ENCODE assay signal across 8 cellular contexts in the genomic region with DNA sequence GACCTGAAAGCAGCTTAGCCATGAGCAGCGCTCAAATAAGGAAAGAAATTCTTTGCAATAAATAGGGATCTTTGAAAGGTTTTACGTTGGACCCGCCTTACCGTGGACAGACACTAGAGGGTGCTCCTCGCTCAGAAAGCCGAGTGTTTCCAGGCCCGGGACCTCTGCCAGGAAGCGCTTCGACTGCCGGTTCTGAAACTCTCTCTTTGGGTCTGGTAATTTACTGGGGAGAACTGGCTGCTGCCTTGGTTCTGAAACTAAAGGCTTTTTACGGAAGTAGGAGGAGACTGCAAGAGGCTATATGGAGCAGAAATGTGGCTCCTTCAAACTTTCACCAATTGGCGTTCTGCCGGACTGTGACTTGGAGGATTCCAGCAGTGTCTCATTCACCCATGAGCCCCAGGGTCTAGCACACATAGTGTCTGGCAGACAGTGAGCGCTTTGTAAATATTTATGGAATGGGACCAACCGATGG. TPM values are rescaled to one million over a fixed set of nuclear protein-coding genes. Genes with fewer than 3 reads are reported as not detected.
DNase-seq lines count a peak whose midpoint lies in the region; ATAC-seq, FAIRE-seq and TF ChIP-seq lines count a peak whose summit lies in the region.

No MANE protein-coding gene starts in this region.

- H3K27me3 ChIP-seq in keratinocyte (ENCODE audit: control insufficient read depth, extremely low read depth, insufficient read depth, low read length): peaks cover 3% of the 10 kb centered on the region

- no peaks in the 10 kb centered on the region for H4K20me1 ChIP-seq in keratinocyte (ENCODE audit: control insufficient read depth, extremely low read depth, insufficient read depth, low read length)

- no peaks in the 10 kb centered on the region for H3K36me3 ChIP-seq in keratinocyte (ENCODE audit: control insufficient read depth in 2 of 2, extremely low read depth in 1 of 2, insufficient read depth in 2 of 2, low read length in 2 of 2)

- dilution Hi-C loops in keratinocyte (cut with MboI; ENCODE audit: extremely low pct_ligation_motif_present, low sequenced_read_pairs): loop anchor here (25.0 kb wide), 1 partner anchor 91 kb away; no protein-coding TSS in a partner anchor

- peak; percentile 57 for FAIRE-seq in keratinocyte (lab: Jason Lieb, UNC)

- peak overlapping the region; percentile 30 for H3K9ac ChIP-seq in keratinocyte (ENCODE audit: control insufficient read depth, extremely low read depth, insufficient read depth, low read length)

- H3K4me3 ChIP-seq in cardiac fibroblast (replicated peaks in 1 of 2; ENCODE audit: low read depth in 2 of 2, low read length in 2 of 2) (peak overlapping the region; percentile 19 to 35), keratinocyte (ENCODE audit: control insufficient read depth in 2 of 3, extremely low read depth in 1 of 3, insufficient read depth in 2 of 3, low read depth in 1 of 3, low read length in 3 of 3) (peak overlapping the region; percentile 20 to 60 (median 53))

- H3K27ac Mint-ChIP-seq in WTC11: no peak overlapping the region

- H3K79me2 ChIP-seq in keratinocyte (ENCODE audit: control insufficient read depth, insufficient read depth, low read length): no peaks in the 10 kb centered on the region

- peak overlapping the region; percentile 72 for H2AFZ ChIP-seq in keratinocyte (ENCODE audit: control insufficient read depth, low read length)

- no peaks in the 10 kb centered on the region for H3K36me3 Mint-ChIP-seq in WTC11

- CTCF ChIA-PET in WTC11 (lab: Charles Lee): interaction anchor here (0.5 to 10.5 kb wide), 51 partner anchors 8 to 1106 kb away, joined by 3 to 218 read pairs (median 4); a partner anchor contains a TSS

- DNase-seq in DMS79 treated with DMSO at 0.1 percent for 48 hours (lab: John Stamatoyannopoulos, UW) (peak; percentile 53), DMS79 (lab: John Stamatoyannopoulos, UW) (no peak), NCI-H2029 treated with DMSO at 0.1 percent for 48 hours (lab: John Stamatoyannopoulos, UW) (peak; percentile 35), WTC11 (ENCODE audit: low spot score) (peak; percentile 87), cardiac fibroblast (ENCODE audit: low read depth in 2 of 2) (peak; percentile 76 to 79), keratinocyte (ENCODE audit: low read depth, low spot score) (no peak)
- DNase-seq in stimulated activated CD4-positive, alpha-beta T cell treated with anti-CD3 and anti-CD28 coated beads, Interleukin-12 subunit alpha, Interleukin-12 subunit beta, amount 100 ng/mL, for 24 hours (ENCODE audit: low read depth in 2 of 2): peak; percentile 24 to 69

- no peaks in the 10 kb centered on the region for H3K9me3 Mint-ChIP-seq in WTC11

- TF ChIP-seq CTCF in WTC11 (IDR thresholded peaks at IDR 0.05): peak; percentile 79
- TF ChIP-seq CTCF in cardiac fibroblast (IDR thresholded peaks at IDR 0.05; ENCODE audit: low read depth, low read length): peak; percentile 93
- TF ChIP-seq CTCF in keratinocyte (optimal IDR thresholded peaks at IDR 0.05 in 1 of 3, IDR thresholded peaks at IDR 0.05 in 1 of 3, conservative IDR thresholded peaks at IDR 0.05 in 1 of 3; ENCODE audit: extremely low read depth in 1 of 3, insufficient read depth in 2 of 3, low read length in 3 of 3): peak; percentile 76 to 90 (median 82)

- no peaks in the 10 kb centered on the region for H3K9me3 ChIP-seq in keratinocyte (ENCODE audit: control insufficient read depth, low read depth, low read length)

- H3K27ac ChIP-seq in keratinocyte (ENCODE audit: control insufficient read depth, insufficient read depth, low read length): no peak overlapping the region

- POLR2A ChIA-PET in WTC11 (lab: Charles Lee): no interaction called here

- peaks cover 53% of the 10 kb centered on the region for H3K27me3 Mint-ChIP-seq in WTC11 (ENCODE audit: low read depth)

- H3K4me3 Mint-ChIP-seq in WTC11: peak overlapping the region; percentile 72

- peaks cover 7% of the 10 kb centered on the region for H3K4me1 ChIP-seq in keratinocyte (ENCODE audit: control insufficient read depth, extremely low read depth, insufficient read depth, low read length)

- H3K9me1 ChIP-seq in keratinocyte (ENCODE audit: control insufficient read depth, extremely low read depth, insufficient read depth, low read length): no peaks in the 10 kb centered on the region

- H3K4me1 Mint-ChIP-seq in WTC11: peaks cover 12% of the 10 kb centered on the region

- peak; percentile 96 for ATAC-seq in WTC11
- no peak for ATAC-seq in GM19467 (IDR thresholded peaks at IDR 0.05; ENCODE audit: unreplicated experiment)

- H3K4me2 ChIP-seq in keratinocyte (ENCODE audit: control insufficient read depth, extremely low read depth, insufficient read depth, low read depth, low read length): peak overlapping the region; percentile 89

TF ChIP-seq in WTC11, 78 proteins besides CTCF, POLR2A, EP300 and RAD21:
- TF ChIP-seq SMAD3 (CRISPR knock-in tag; IDR thresholded peaks at IDR 0.05; ENCODE audit: borderline replicate concordance) (no peak), MXD4 (CRISPR knock-in tag; IDR thresholded peaks at IDR 0.05; ENCODE audit: borderline replicate concordance) (no peak), PRRX2 (CRISPR knock-in tag; IDR thresholded peaks at IDR 0.05) (no peak), RELA (CRISPR knock-in tag; IDR thresholded peaks at IDR 0.05; ENCODE audit: borderline replicate concordance) (no peak)
- TF ChIP-seq, protein P1, sequence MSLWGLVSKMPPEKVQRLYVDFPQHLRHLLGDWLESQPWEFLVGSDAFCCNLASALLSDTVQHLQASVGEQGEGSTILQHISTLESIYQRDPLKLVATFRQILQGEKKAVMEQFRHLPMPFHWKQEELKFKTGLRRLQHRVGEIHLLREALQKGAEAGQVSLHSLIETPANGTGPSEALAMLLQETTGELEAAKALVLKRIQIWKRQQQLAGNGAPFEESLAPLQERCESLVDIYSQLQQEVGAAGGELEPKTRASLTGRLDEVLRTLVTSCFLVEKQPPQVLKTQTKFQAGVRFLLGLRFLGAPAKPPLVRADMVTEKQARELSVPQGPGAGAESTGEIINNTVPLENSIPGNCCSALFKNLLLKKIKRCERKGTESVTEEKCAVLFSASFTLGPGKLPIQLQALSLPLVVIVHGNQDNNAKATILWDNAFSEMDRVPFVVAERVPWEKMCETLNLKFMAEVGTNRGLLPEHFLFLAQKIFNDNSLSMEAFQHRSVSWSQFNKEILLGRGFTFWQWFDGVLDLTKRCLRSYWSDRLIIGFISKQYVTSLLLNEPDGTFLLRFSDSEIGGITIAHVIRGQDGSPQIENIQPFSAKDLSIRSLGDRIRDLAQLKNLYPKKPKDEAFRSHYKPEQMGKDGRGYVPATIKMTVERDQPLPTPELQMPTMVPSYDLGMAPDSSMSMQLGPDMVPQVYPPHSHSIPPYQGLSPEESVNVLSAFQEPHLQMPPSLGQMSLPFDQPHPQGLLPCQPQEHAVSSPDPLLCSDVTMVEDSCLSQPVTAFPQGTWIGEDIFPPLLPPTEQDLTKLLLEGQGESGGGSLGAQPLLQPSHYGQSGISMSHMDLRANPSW (CRISPR knock-in tag; conservative IDR thresholded peaks at IDR 0.05; ENCODE audit: low read depth): no peak
TF ChIP-seq in WTC11: peak in this region for 0.

RNA-seq across cellular contexts. Expression of a gene that starts 45.6 kb away (rescaled TPM):
- 0.09 to 0.24 TPM (median 0.09 TPM) in 3 replicates for total RNA-seq in WTC11 (2021)
- 0.03 TPM in 1 of 3 replicates, not detected in the others for polyA plus RNA-seq in keratinocyte
- polyA plus RNA-seq in keratinocyte (2011; ENCODE audit: low read depth): not detected
- not detected in 2 replicates for polyA plus RNA-seq in keratinocyte (2011; cell fraction: cytosol; rRNA removed)
- 0.05 TPM in 1 of 2 replicates, not detected in the other for polyA plus RNA-seq in keratinocyte (2011; cell fraction: nucleus; rRNA removed)
- polyA plus RNA-seq in keratinocyte (2012; ENCODE audit: low replicate concordance): not detected in 2 replicates
- polyA minus RNA-seq in keratinocyte: not detected in 3 replicates
- polyA minus RNA-seq in keratinocyte (2011; cell fraction: cytosol; rRNA and poly(A)+ RNA removed): not detected
- not detected in 2 replicates for polyA minus RNA-seq in keratinocyte (2011; cell fraction: nucleus; rRNA and poly(A)+ RNA removed)

RNA-seq across cellular contexts. Expression of a gene that starts 50.6 kb away (rescaled TPM):
- 35.2 to 60.8 TPM (median 37.9 TPM) in 3 replicates for total RNA-seq in WTC11 (2021)
- not detected in 3 replicates for polyA plus RNA-seq in keratinocyte
- not detected for polyA plus RNA-seq in keratinocyte (2011; ENCODE audit: low read depth)
- polyA plus RNA-seq in keratinocyte (2011; cell fraction: cytosol; rRNA removed): not detected in 2 replicates
- not detected in 2 replicates for polyA plus RNA-seq in keratinocyte (2011; cell fraction: nucleus; rRNA removed)
- polyA plus RNA-seq in keratinocyte (2012; ENCODE audit: low replicate concordance): not detected in 2 replicates
- polyA minus RNA-seq in keratinocyte: not detected in 3 replicates
- not detected for polyA minus RNA-seq in keratinocyte (2011; cell fraction: cytosol; rRNA and poly(A)+ RNA removed)
- polyA minus RNA-seq in keratinocyte (2011; cell fraction: nucleus; rRNA and poly(A)+ RNA removed): not detected in 2 replicates

RNA-seq across cellular contexts. Expression of a gene that starts 51.3 kb away (rescaled TPM):
- total RNA-seq in WTC11 (2021): 8.0 to 22.3 TPM (median 9.2 TPM) in 3 replicates
- not detected in 3 replicates for polyA plus RNA-seq in keratinocyte
- polyA plus RNA-seq in keratinocyte (2011; ENCODE audit: low read depth): not detected
- not detected in 2 replicates for polyA plus RNA-seq in keratinocyte (2011; cell fraction: cytosol; rRNA removed)
- polyA plus RNA-seq in keratinocyte (2011; cell fraction: nucleus; rRNA removed): not detected in 2 replicates
- not detected in 2 replicates for polyA plus RNA-seq in keratinocyte (2012; ENCODE audit: low replicate concordance)
- polyA minus RNA-seq in keratinocyte: not detected in 3 replicates
- not detected for polyA minus RNA-seq in keratinocyte (2011; cell fraction: cytosol; rRNA and poly(A)+ RNA removed)
- not detected in 2 replicates for polyA minus RNA-seq in keratinocyte (2011; cell fraction: nucleus; rRNA and poly(A)+ RNA removed)

RNA-seq across cellular contexts. Expression of a gene that starts 56.6 kb away (rescaled TPM):
- total RNA-seq in WTC11 (2021): not detected in 3 replicates
- polyA plus RNA-seq in keratinocyte: not detected in 3 replicates
- not detected for polyA plus RNA-seq in keratinocyte (2011; ENCODE audit: low read depth)
- not detected in 2 replicates for polyA plus RNA-seq in keratinocyte (2011; cell fraction: cytosol; rRNA removed)
- polyA plus RNA-seq in keratinocyte (2011; cell fraction: nucleus; rRNA removed): not detected in 2 replicates
- polyA plus RNA-seq in keratinocyte (2012; ENCODE audit: low replicate concordance): not detected in 2 replicates
- polyA minus RNA-seq in keratinocyte: not detected in 3 replicates
- not detected for polyA minus RNA-seq in keratinocyte (2011; cell fraction: cytosol; rRNA and poly(A)+ RNA removed)
- polyA minus RNA-seq in keratinocyte (2011; cell fraction: nucleus; rRNA and poly(A)+ RNA removed): not detected in 2 replicates

RNA-seq across cellular contexts. Expression of a gene that starts 56.8 kb away (rescaled TPM):
- total RNA-seq in WTC11 (2021): 1.6 to 2.8 TPM (median 1.7 TPM) in 3 replicates
- polyA plus RNA-seq in keratinocyte: not detected in 3 replicates
- polyA plus RNA-seq in keratinocyte (2011; ENCODE audit: low read depth): not detected
- polyA plus RNA-seq in keratinocyte (2011; cell fraction: cytosol; rRNA removed): not detected in 2 replicates
- polyA plus RNA-seq in keratinocyte (2011; cell fraction: nucleus; rRNA removed): not detected in 2 replicates
- not detected in 2 replicates for polyA plus RNA-seq in keratinocyte (2012; ENCODE audit: low replicate concordance)
- polyA minus RNA-seq in keratinocyte: not detected in 3 replicates
- not detected for polyA minus RNA-seq in keratinocyte (2011; cell fraction: cytosol; rRNA and poly(A)+ RNA removed)
- polyA minus RNA-seq in keratinocyte (2011; cell fraction: nucleus; rRNA and poly(A)+ RNA removed): not detected in 2 replicates

Comparison
In these comparisons a context has a peak if more than half of its experiments do, and no peak if none do; other contexts are left out.
1. DNase-seq: peak in DMS79 treated with DMSO at 0.1 percent for 48 hours (single experiment), NCI-H2029 treated with DMSO at 0.1 percent for 48 hours (single experiment), WTC11 (single experiment), cardiac fibroblast (2 of 2) and stimulated activated CD4-positive, alpha-beta T cell treated with anti-CD3 and anti-CD28 coated beads, Interleukin-12 subunit alpha, Interleukin-12 subunit beta, amount 100 ng/mL, for 24 hours (2 of 2); none in DMS79 (single experiment) and keratinocyte (single experiment).
2. Peak in every context shown above with its lines, with median percentiles within 50 percentile points of each other: CTCF ChIP-seq.